1 cellular context compared by ENCODE assay signal in the genomic region with DNA sequence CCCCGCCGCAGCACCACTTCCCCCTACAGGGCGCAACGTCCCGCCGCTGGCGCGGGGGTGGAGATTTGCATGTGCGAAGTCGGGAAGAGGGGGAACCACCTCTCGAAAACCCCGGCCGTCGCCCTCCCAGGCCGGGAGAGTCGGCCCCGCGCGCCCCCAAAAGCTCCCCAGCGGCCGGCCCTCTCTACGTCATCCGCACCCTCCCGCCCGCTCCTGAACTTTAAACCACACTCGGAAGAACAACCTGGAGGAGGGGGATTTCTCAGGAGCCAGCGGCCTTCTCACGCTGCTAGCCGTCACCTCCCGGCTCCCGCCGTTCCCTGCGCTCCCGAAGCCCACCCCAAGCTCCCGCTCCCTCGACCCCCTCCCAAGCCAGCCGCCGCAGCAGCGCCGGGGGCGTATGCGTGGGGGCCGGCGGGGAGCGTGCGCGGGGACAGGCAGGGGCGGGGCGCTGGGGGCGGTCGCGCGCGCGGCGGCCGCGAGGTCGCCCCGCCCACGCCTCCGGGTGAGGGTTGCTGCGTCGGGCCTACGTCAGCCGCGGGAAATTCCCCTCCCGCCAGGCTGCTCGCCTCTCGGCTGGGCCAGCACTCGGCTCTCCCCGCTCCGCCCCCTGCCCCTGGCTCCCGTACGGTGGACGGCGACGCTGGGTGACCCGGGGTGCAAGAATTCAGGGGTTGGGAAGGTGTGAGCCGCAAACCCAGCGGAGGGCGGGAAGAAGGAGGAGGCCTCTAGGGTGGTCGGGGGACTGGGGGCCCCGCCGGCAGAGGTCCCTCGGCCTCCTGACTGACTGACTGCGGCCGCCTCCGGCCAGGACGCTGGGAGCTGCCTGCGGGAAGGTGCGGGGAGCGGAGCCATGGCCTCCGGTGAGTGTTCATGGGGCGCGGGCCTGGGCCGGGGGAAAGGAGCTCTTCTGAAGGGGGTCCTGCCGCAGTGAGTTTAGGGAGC.
TF ChIP-seq lines count a peak whose summit lies in the region.

Gene REL, plus strand, starts transcription at position 587 of the 945 bp plus-strand sequence. Its CDS starts 267 bp downstream, at position 854.

TF ChIP-seq in IMR-90, 13 proteins besides CTCF, POLR2A, EP300 and RAD21:
- peak; percentile 40; the same call in 1 of the 2 replicates for TF ChIP-seq BHLHE40 (IDR thresholded peaks at IDR 0.05; ENCODE audit: low read depth, low read length)
- peak; percentile 11; the same call in 1 of the 2 replicates for TF ChIP-seq MXI1 (IDR thresholded peaks at IDR 0.05; ENCODE audit: borderline replicate concordance, low read depth, low read length)
- TF ChIP-seq NFE2L2 (IDR thresholded peaks at IDR 0.05; ENCODE audit: low read depth, low read length) = 0 out of 2 replicates have a peak, but pooled peaks have one; percentile 14
- no peak for TF ChIP-seq MAFK (IDR thresholded peaks at IDR 0.05; ENCODE audit: low read depth, low read length)
- TF ChIP-seq, protein P1, sequence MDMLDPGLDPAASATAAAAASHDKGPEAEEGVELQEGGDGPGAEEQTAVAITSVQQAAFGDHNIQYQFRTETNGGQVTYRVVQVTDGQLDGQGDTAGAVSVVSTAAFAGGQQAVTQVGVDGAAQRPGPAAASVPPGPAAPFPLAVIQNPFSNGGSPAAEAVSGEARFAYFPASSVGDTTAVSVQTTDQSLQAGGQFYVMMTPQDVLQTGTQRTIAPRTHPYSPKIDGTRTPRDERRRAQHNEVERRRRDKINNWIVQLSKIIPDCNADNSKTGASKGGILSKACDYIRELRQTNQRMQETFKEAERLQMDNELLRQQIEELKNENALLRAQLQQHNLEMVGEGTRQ (IDR thresholded peaks at IDR 0.05; ENCODE audit: low read depth, low read length) = no peak
- TF ChIP-seq CEBPB (IDR thresholded peaks at IDR 0.05; ENCODE audit: low read depth, low read length) = no peak
- TF ChIP-seq RCOR1 (IDR thresholded peaks at IDR 0.05; ENCODE audit: insufficient replicate concordance, low read length) = no peak
- TF ChIP-seq MAZ (IDR thresholded peaks at IDR 0.05; ENCODE audit: borderline replicate concordance, low read depth, low read length) = peak; percentile 73
- no peak for TF ChIP-seq FOS (IDR thresholded peaks at IDR 0.05; ENCODE audit: low read depth, low read length)
- TF ChIP-seq ELK1 (IDR thresholded peaks at IDR 0.05; ENCODE audit: borderline replicate concordance, low read depth, low read length) = no peak
TF ChIP-seq in IMR-90: peak in this region for 4.
